8 cellular contexts compared by ENCODE assay signal in genomic region chr1:228989992-228990827, GRCh38.
DNase-seq lines count a peak whose midpoint lies in the region; ATAC-seq lines count a peak whose summit lies in the region.

No MANE protein-coding gene starts in this region.

- ATAC-seq in GM21360 (IDR thresholded peaks at IDR 0.05; ENCODE audit: unreplicated experiment) (no peak), GM19467 (IDR thresholded peaks at IDR 0.05; ENCODE audit: unreplicated experiment) (no peak)

- intact Hi-C loops in head of caudate nucleus (cut with DNase I) (no loop called here), posterior vena cava (cut with DNase I) (no loop called here)

- DNase-seq in EH (ENCODE audit: low read depth) (peak; percentile 3), NOMO-1 (lab: John Stamatoyannopoulos, UW; ENCODE audit: unreplicated experiment in 2 of 2) (peak; percentile 71 to 82), head of caudate nucleus (peak; percentile 20 to 80 (median 64)), posterior vena cava (ENCODE audit: low spot score) (peak; percentile 90), foreskin melanocyte (no peak), LoVo (ENCODE audit: low spot score) (no peak)

Comparison
In these comparisons a context has a peak if more than half of its experiments do, and no peak if none do; other contexts are left out.
1. DNase-seq: peak in EH (single experiment), NOMO-1 (2 of 2), head of caudate nucleus (42 of 42) and posterior vena cava (single experiment); none in foreskin melanocyte (single experiment) and LoVo (single experiment).